In genomic region chr6:160912411-160912810, GRCh38 we compare ENCODE assay signal across 1 cellular context.
TF ChIP-seq lines count a peak whose summit lies in the region.

No MANE protein-coding gene starts in this region.

TF ChIP-seq in K562, 482 proteins besides CTCF, POLR2A, EP300 and RAD21 (continued from another document):
- TF ChIP-seq BCLAF1 (IDR thresholded peaks at IDR 0.05; ENCODE audit: borderline replicate concordance in 1 of 2, control insufficient read depth in 1 of 2, low read depth in 2 of 2, low read length in 1 of 2) (no peak), WHSC1 (IDR thresholded peaks at IDR 0.05; ENCODE audit: low read length) (no peak), BRF1 (IDR thresholded peaks at IDR 0.05; ENCODE audit: borderline replicate concordance, extremely low read depth, insufficient read length) (no peak), ZNF354B (CRISPR knock-in tag; IDR thresholded peaks at IDR 0.05) (no peak), EWSR1 (IDR thresholded peaks at IDR 0.05; ENCODE audit: borderline replicate concordance, low read depth, partially characterized antibody) (no peak), POLR2B (IDR thresholded peaks at IDR 0.05; ENCODE audit: low read depth, partially characterized antibody) (no peak), POLR2AphosphoS5 (IDR thresholded peaks at IDR 0.05; ENCODE audit: control insufficient read depth, insufficient read depth, low read depth, low read length) (no peak), PYGO2 (tag; IDR thresholded peaks at IDR 0.05) (no peak), GTF2F1 (IDR thresholded peaks at IDR 0.05; ENCODE audit: low read depth, low read length) (no peak), HOXB6 (CRISPR knock-in tag; IDR thresholded peaks at IDR 0.05; ENCODE audit: borderline replicate concordance) (no peak), NFE2 (IDR thresholded peaks at IDR 0.05; ENCODE audit: low read depth) (no peak), ZBTB17 (CRISPR knock-in tag; IDR thresholded peaks at IDR 0.05) (no peak)
- TF ChIP-seq, protein P1, sequence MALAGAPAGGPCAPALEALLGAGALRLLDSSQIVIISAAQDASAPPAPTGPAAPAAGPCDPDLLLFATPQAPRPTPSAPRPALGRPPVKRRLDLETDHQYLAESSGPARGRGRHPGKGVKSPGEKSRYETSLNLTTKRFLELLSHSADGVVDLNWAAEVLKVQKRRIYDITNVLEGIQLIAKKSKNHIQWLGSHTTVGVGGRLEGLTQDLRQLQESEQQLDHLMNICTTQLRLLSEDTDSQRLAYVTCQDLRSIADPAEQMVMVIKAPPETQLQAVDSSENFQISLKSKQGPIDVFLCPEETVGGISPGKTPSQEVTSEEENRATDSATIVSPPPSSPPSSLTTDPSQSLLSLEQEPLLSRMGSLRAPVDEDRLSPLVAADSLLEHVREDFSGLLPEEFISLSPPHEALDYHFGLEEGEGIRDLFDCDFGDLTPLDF (CRISPR knock-in tag; IDR thresholded peaks at IDR 0.05), result no peak
- TF ChIP-seq, protein P2, sequence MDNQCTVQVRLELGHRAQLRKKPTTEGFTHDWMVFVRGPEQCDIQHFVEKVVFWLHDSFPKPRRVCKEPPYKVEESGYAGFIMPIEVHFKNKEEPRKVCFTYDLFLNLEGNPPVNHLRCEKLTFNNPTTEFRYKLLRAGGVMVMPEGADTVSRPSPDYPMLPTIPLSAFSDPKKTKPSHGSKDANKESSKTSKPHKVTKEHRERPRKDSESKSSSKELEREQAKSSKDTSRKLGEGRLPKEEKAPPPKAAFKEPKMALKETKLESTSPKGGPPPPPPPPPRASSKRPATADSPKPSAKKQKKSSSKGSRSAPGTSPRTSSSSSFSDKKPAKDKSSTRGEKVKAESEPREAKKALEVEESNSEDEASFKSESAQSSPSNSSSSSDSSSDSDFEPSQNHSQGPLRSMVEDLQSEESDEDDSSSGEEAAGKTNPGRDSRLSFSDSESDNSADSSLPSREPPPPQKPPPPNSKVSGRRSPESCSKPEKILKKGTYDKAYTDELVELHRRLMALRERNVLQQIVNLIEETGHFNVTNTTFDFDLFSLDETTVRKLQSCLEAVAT (IDR thresholded peaks at IDR 0.05), result no peak
- TF ChIP-seq, protein P3, sequence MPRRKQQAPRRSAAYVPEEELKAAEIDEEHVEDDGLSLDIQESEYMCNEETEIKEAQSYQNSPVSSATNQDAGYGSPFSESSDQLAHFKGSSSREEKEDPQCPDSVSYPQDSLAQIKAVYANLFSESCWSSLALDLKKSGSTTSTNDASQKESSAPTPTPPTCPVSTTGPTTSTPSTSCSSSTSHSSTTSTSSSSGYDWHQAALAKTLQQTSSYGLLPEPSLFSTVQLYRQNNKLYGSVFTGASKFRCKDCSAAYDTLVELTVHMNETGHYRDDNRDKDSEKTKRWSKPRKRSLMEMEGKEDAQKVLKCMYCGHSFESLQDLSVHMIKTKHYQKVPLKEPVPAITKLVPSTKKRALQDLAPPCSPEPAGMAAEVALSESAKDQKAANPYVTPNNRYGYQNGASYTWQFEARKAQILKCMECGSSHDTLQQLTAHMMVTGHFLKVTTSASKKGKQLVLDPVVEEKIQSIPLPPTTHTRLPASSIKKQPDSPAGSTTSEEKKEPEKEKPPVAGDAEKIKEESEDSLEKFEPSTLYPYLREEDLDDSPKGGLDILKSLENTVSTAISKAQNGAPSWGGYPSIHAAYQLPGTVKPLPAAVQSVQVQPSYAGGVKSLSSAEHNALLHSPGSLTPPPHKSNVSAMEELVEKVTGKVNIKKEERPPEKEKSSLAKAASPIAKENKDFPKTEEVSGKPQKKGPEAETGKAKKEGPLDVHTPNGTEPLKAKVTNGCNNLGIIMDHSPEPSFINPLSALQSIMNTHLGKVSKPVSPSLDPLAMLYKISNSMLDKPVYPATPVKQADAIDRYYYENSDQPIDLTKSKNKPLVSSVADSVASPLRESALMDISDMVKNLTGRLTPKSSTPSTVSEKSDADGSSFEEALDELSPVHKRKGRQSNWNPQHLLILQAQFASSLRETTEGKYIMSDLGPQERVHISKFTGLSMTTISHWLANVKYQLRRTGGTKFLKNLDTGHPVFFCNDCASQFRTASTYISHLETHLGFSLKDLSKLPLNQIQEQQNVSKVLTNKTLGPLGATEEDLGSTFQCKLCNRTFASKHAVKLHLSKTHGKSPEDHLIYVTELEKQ (CRISPR knock-in tag; IDR thresholded peaks at IDR 0.05), result no peak
TF ChIP-seq in K562: peak in this region for 0.
